In the genomic region with DNA sequence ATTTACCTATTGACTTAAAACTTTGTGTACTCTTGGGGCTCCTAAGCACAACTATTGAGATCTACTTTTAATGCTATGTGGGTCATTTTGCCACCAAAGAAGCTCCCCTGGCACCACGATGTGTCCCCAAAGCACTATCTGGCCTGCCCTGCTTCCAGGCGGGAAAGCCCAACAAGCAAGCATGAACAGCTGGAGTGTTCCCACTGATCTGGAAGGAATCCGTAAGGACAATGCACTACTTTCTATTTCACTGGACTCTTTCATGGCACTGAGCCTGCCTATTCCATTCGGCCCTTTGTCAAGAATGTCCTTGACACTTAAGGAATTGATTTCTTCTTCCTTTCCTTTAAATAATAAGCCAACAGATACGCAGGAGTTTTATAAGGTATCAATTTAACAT, we compare ENCODE assay signal across 21 cellular contexts. TPM values are rescaled to one million over a fixed set of nuclear protein-coding genes. Genes with fewer than 3 reads are reported as not detected.
"Had no signal": no experiment of that assay in that cellular context is flagged by ENCODE, and none has a peak within 500 bp of the region (broad histone marks: within the 10 kb centered on the region; RNA-seq: fewer than 3 reads in every experiment).

No MANE protein-coding gene starts in this region.

- H3K27ac Mint-ChIP-seq: activated B cell treated with CpG ODN at 0.5 μM for 24 hours; activated CD4-positive, alpha-beta T cell treated with anti-CD3 and anti-CD28 coated beads for 36 hours; activated naive CD4-positive, alpha-beta T cell treated with anti-CD3 and anti-CD28 coated beads for 36 hours; activated naive CD8-positive, alpha-beta T cell treated with anti-CD3 and anti-CD28 coated beads, Interleukin-2, amount 10 ng/mL, durations not matched to agents 7 days and 5 days; natural killer cell; T-helper 17 cell had no signal

- H3K4me3 ChIP-seq: left ventricle myocardium inferior, upper lobe of right lung had no signal

- FAIRE-seq: frontal cortex had no signal

- H3K36me3 ChIP-seq: left ventricle myocardium inferior, upper lobe of right lung had no signal

- H3K9me3 ChIP-seq: left ventricle myocardium inferior, upper lobe of right lung had no signal

- H3K4me1 Mint-ChIP-seq: activated B cell treated with CpG ODN at 0.5 μM for 24 hours; activated CD4-positive, alpha-beta T cell treated with anti-CD3 and anti-CD28 coated beads for 36 hours; activated naive CD8-positive, alpha-beta T cell treated with anti-CD3 and anti-CD28 coated beads, Interleukin-2, amount 10 ng/mL, durations not matched to agents 7 days and 5 days; natural killer cell; T-helper 17 cell had no signal

- H3K27ac ChIP-seq: left ventricle myocardium inferior, parathyroid adenoma, upper lobe of right lung had no signal

- H2AFZ ChIP-seq: parathyroid adenoma had no signal

- H3K4me1 ChIP-seq: upper lobe of right lung had no signal

- H3K9ac ChIP-seq: parathyroid adenoma had no signal

- H3K9me3 Mint-ChIP-seq: activated B cell treated with CpG ODN at 0.5 μM for 24 hours; activated naive CD4-positive, alpha-beta T cell treated with anti-CD3 and anti-CD28 coated beads for 36 hours; activated naive CD8-positive, alpha-beta T cell treated with anti-CD3 and anti-CD28 coated beads, Interleukin-2, amount 10 ng/mL, durations not matched to agents 7 days and 5 days; natural killer cell had no signal

- ATAC-seq: activated CD4-positive, alpha-beta T cell treated with anti-CD3 and anti-CD28 coated beads for 36 hours; natural killer cell; T-helper 17 cell; upper lobe of right lung had no signal

- H3K27me3 Mint-ChIP-seq: activated B cell treated with CpG ODN at 0.5 μM for 24 hours; activated CD4-positive, alpha-beta T cell treated with anti-CD3 and anti-CD28 coated beads for 36 hours; activated naive CD8-positive, alpha-beta T cell treated with anti-CD3 and anti-CD28 coated beads, Interleukin-2, amount 10 ng/mL, durations not matched to agents 7 days and 5 days; T-helper 17 cell had no signal

- H3K36me3 Mint-ChIP-seq: activated naive CD8-positive, alpha-beta T cell treated with anti-CD3 and anti-CD28 coated beads, Interleukin-2, amount 10 ng/mL, durations not matched to agents 7 days and 5 days; natural killer cell had no signal

- DNase-seq: activated B cell treated with CpG ODN at 0.5 μM for 24 hours; activated CD4-positive, alpha-beta T cell treated with anti-CD3 and anti-CD28 coated beads for 36 hours; activated CD4-positive, alpha-beta T cell treated with anti-CD3 and anti-CD28 coated beads, Interleukin-2, amount 50 U/mL, for 48 hours; activated naive CD4-positive, alpha-beta T cell treated with anti-CD3 and anti-CD28 coated beads for 36 hours; activated naive CD8-positive, alpha-beta T cell treated with anti-CD3 and anti-CD28 coated beads, Interleukin-2, amount 10 ng/mL, durations not matched to agents 7 days and 5 days; activated T-cell treated with anti-CD3 and anti-CD28 coated beads, Interleukin-2, amount 50 U/mL, for 48 hours; central memory CD4-positive, alpha-beta T cell; effector memory CD4-positive, alpha-beta T cell; hippocampal formation; left ventricle myocardium inferior; midbrain; natural killer cell; stimulated activated CD4-positive, alpha-beta T cell treated with anti-CD3 and anti-CD28 coated beads, Interleukin-4, amount 100 ng/mL, for 1 hour; stimulated activated naive CD4-positive, alpha-beta T cell; T-helper 17 cell; upper lobe of right lung had no signal

- H3K27me3 ChIP-seq: upper lobe of right lung had no signal

- H3K4me3 Mint-ChIP-seq: activated B cell treated with CpG ODN at 0.5 μM for 24 hours; activated CD4-positive, alpha-beta T cell treated with anti-CD3 and anti-CD28 coated beads for 36 hours; activated naive CD4-positive, alpha-beta T cell treated with anti-CD3 and anti-CD28 coated beads for 36 hours; activated naive CD8-positive, alpha-beta T cell treated with anti-CD3 and anti-CD28 coated beads, Interleukin-2, amount 10 ng/mL, durations not matched to agents 7 days and 5 days; natural killer cell; T-helper 17 cell had no signal

RNA-seq across cellular contexts. Expression of gene GRIA3, which starts 38.8 kb away (rescaled TPM):
- total RNA-seq: activated B cell treated with CpG ODN at 0.5 μM for 24 hours; activated CD4-positive, alpha-beta T cell treated with anti-CD3 and anti-CD28 coated beads for 36 hours; activated CD8-positive, alpha-beta memory T cell treated with anti-CD3 and anti-CD28 coated beads for 36 hours; activated naive CD4-positive, alpha-beta T cell treated with anti-CD3 and anti-CD28 coated beads for 36 hours; dermis microvascular lymphatic vessel endothelial cell; lung microvascular endothelial cell; natural killer cell; upper lobe of right lung had no signal
